Comparison of ENCODE assay signal across 14 cellular contexts in the genomic region with DNA sequence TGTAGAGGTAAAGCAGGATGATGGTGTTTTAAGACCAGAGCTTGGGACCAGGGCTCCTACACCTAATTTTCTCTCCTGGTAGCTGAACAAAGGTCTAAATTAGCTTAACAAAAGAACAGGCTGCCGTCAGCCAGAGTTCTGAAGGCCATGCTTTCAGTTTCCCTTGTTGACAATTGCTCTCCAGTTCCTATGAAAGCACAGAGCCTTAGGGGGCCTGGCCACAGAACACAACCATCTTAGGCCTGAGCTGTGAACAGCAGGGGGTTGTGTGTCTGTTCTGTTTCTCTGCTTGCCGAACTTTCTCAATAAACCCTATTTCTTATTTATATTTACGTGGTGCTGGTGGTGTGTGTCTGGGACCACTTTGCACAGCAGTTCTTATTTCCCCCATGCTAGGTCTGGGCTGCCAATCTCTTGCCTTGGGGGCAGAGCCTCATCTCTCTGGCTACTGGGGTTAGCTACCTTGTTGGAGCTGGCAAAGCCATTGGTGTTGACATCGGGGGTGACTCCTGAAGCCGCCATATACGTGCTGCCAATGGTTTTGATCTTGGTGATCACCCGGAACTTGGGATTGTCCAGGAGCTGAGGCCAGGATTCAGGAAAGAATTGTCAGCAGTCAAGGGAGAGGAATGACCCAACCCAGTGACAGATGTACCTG. TPM values are rescaled to one million over a fixed set of nuclear protein-coding genes. Genes with fewer than 3 reads are reported as not detected.
A peak's percentile ranks its signal among the peaks of the same experiment; 100 is the strongest.
DNase-seq lines count a peak whose midpoint lies in the region; ATAC-seq, FAIRE-seq and TF ChIP-seq lines count a peak whose summit lies in the region.
"Had no signal": no experiment of that assay in that cellular context is flagged by ENCODE, and none has a peak within 500 bp of the region (broad histone marks: within the 10 kb centered on the region; RNA-seq: fewer than 3 reads in every experiment).

No MANE protein-coding gene starts in this region.

- CTCF ChIA-PET in A549 (lab: Yijun Ruan, JAX) (interaction anchor here (0.6 to 15.3 kb wide), 5 partner anchors 29 to 725 kb away, joined by 3 to 252 read pairs (median 3); partner anchors contain the start of genes CENPO and PTRHD1), HEK293 (lab: Yijun Ruan, JAX) (interaction anchor here (0.9 to 1.4 kb wide), 3 partner anchors 9 to 412 kb away, joined by 3 to 5 read pairs (median 4); no protein-coding TSS in a partner anchor)

- peaks cover 9% of the 10 kb centered on the region; the same call in 2 of the 3 replicates for H3K4me1 ChIP-seq in A549
- no peaks in the 10 kb centered on the region for H3K4me1 ChIP-seq in HEK293 (ENCODE audit: control insufficient read depth, insufficient read depth, low read length)
- peaks cover 13% of the 10 kb centered on the region for H3K4me1 ChIP-seq in astrocyte (ENCODE audit: insufficient read depth, low read length)
- H3K4me1 ChIP-seq in iPS-18a (ENCODE audit: control insufficient read depth, low read depth, low read length): peaks cover 32% of the 10 kb centered on the region
- peaks cover 0 to 5% of the 10 kb centered on the region in 2 donors for H3K4me1 ChIP-seq in gastrocnemius medialis
- H3K4me1 ChIP-seq: BE2C had no signal

- H3K79me2 ChIP-seq in astrocyte (ENCODE audit: insufficient read depth, low read length): no peaks in the 10 kb centered on the region

- intact Hi-C loops in gastrocnemius medialis (cut with DNase I; ENCODE audit: low total_unique reads): no loop called here

- H4K20me1 ChIP-seq in astrocyte (ENCODE audit: insufficient read depth, low read length): no peaks in the 10 kb centered on the region

- H3K4me1 Mint-ChIP-seq in astrocyte (ENCODE audit: low read depth, unreplicated experiment): peaks cover 6% of the 10 kb centered on the region

- no peak for TF ChIP-seq EP300 in A549 (IDR thresholded peaks at IDR 0.05)

- H3K9me3 Mint-ChIP-seq in astrocyte (ENCODE audit: unreplicated experiment): no peaks in the 10 kb centered on the region

- H3K27ac ChIP-seq in A549 (no peak overlapping the region), HEK293 (ENCODE audit: extremely low read depth, low read depth, low read length) (no peak overlapping the region), astrocyte (ENCODE audit: low read depth, low read length) (no peak overlapping the region), iPS-18a (ENCODE audit: low read length) (peak overlapping the region; percentile 85), gastrocnemius medialis (no peak overlapping the region)
- H3K27ac ChIP-seq: epithelial cell of prostate, HL-60 had no signal

- H2AFZ ChIP-seq in astrocyte (ENCODE audit: low read depth, low read length): no peak overlapping the region

- H3K27me3 ChIP-seq in astrocyte (ENCODE audit: insufficient read depth, low read length) (no peaks in the 10 kb centered on the region), iPS-18a (ENCODE audit: control insufficient read depth, insufficient read depth, low read length) (no peaks in the 10 kb centered on the region), gastrocnemius medialis (no peaks in the 10 kb centered on the region)
- H3K27me3 ChIP-seq: BE2C had no signal

- H3K9ac ChIP-seq in astrocyte (ENCODE audit: low read length): no peak overlapping the region
- peak overlapping the region; percentile 34 for H3K9ac ChIP-seq in iPS-18a (ENCODE audit: low read length)

- POLR2A ChIA-PET in A549 (lab: Yijun Ruan, JAX): no interaction called here
- POLR2A ChIA-PET in HEK293 (lab: Yijun Ruan, JAX): no interaction called here

- H3K9me3 ChIP-seq in A549 (no peaks in the 10 kb centered on the region), HEK293 (ENCODE audit: control insufficient read depth, insufficient read depth, low read depth, low read length) (no peaks in the 10 kb centered on the region), astrocyte (ENCODE audit: insufficient read depth, low read depth, low read length) (no peaks in the 10 kb centered on the region), iPS-18a (ENCODE audit: control insufficient read depth, low read depth, low read length) (no peaks in the 10 kb centered on the region), gastrocnemius medialis (no peaks in the 10 kb centered on the region)
- H3K9me3 ChIP-seq: BE2C had no signal

- TF ChIP-seq CTCF in A549 (IDR thresholded peaks at IDR 0.05) (no peak), HEK293 (tag by site-specific recombination; IDR thresholded peaks at IDR 0.05) (no peak), astrocyte (IDR thresholded peaks at IDR 0.05; ENCODE audit: insufficient read depth, low read depth, low read length) (no peak), gastrocnemius medialis (IDR thresholded peaks at IDR 0.05 in 4 of 5, conservative IDR thresholded peaks at IDR 0.05 in 1 of 5) (no peak)

- no peak overlapping the region for H3K4me2 ChIP-seq in A549
- no peak overlapping the region for H3K4me2 ChIP-seq in astrocyte (ENCODE audit: low read length)

- FAIRE-seq in A549 (lab: Jason Lieb, UNC) (no peak), astrocyte (lab: Jason Lieb, UNC) (no peak)

- WGBS in A549 (ENCODE audit: missing lambda C conversion rate): 91% methylated on average over 7 of the region's 7 CpGs

- no peak for ATAC-seq in A549
- ATAC-seq in gastrocnemius medialis: no peak
- no peak for ATAC-seq in SK-N-SH treated with all-trans-retinoic acid at 6 μM for 48 hours
- ATAC-seq in HG03196 (IDR thresholded peaks at IDR 0.05; ENCODE audit: unreplicated experiment): no peak
- ATAC-seq: Right ventricle myocardium inferior had no signal

- TF ChIP-seq POLR2A in A549 (IDR thresholded peaks at IDR 0.05; ENCODE audit: low read length): no peak
- TF ChIP-seq POLR2A in gastrocnemius medialis (IDR thresholded peaks at IDR 0.05): no peak

- H3K4me3 ChIP-seq in A549 (no peak overlapping the region), HEK293 (ENCODE audit: low read depth, low read length) (no peak overlapping the region), astrocyte (ENCODE audit: insufficient read depth, low read depth, low read length) (no peak overlapping the region), iPS-18a (ENCODE audit: low read length) (peak overlapping the region; percentile 44), gastrocnemius medialis (no peak overlapping the region)

- H3K36me3 ChIP-seq in HEK293 (ENCODE audit: control insufficient read depth in 2 of 2, insufficient read depth in 1 of 2, low read length in 2 of 2): peaks cover 14 to 93% of the 10 kb centered on the region in 2 experiments; a peak in 2 of 3 replicates
- H3K36me3 ChIP-seq in astrocyte (ENCODE audit: insufficient read depth, low read length): peaks cover 23% of the 10 kb centered on the region
- peaks cover 47% of the 10 kb centered on the region for H3K36me3 ChIP-seq in iPS-18a (ENCODE audit: control insufficient read depth, low read depth, low read length)
- peaks cover 0 to 18% of the 10 kb centered on the region in 2 donors for H3K36me3 ChIP-seq in gastrocnemius medialis

- H3K36me3 Mint-ChIP-seq in astrocyte (ENCODE audit: low read depth, unreplicated experiment): peaks cover 13% of the 10 kb centered on the region

- in situ Hi-C loops in gastrocnemius medialis (cut with MboI; ENCODE audit: low sequenced_read_pairs in 4 of 4): loop anchor here in 1 of 4 donors (10.0 kb wide), 1 partner anchor 407 kb away; no protein-coding TSS in a partner anchor

- peak overlapping the region; percentile 20 for H3K27ac Mint-ChIP-seq in astrocyte (ENCODE audit: unreplicated experiment)

- no peak overlapping the region for H3K4me3 Mint-ChIP-seq in astrocyte (ENCODE audit: unreplicated experiment)

- H3K27me3 Mint-ChIP-seq in astrocyte (ENCODE audit: low read depth, unreplicated experiment): no peaks in the 10 kb centered on the region

- DNase-seq in A549 (ENCODE audit: low read depth in 1 of 2, low spot score in 1 of 2) (no peak), astrocyte (ENCODE audit: low read depth) (no peak), gastrocnemius medialis (no peak), kidney glomerular epithelial cell (lab: John Stamatoyannopoulos, UW) (no peak)
- DNase-seq: BE2C, NCI-H1092, NCI-H748 treated with DMSO at 0.1 percent for 48 hours had no signal

- no peak for TF ChIP-seq RAD21 in A549 (conservative IDR thresholded peaks at IDR 0.05 in 1 of 2, IDR thresholded peaks at IDR 0.05 in 1 of 2)

TF ChIP-seq in A549, 52 proteins besides CTCF, POLR2A, EP300 and RAD21 (continues in another document):
- TF ChIP-seq HOXB13 (CRISPR knock-in tag; IDR thresholded peaks at IDR 0.05; ENCODE audit: low read depth): no peak
- TF ChIP-seq HOXB5 (CRISPR knock-in tag; IDR thresholded peaks at IDR 0.05): no peak
- TF ChIP-seq SMC3 (IDR thresholded peaks at IDR 0.05): no peak
- peak; percentile 66 for TF ChIP-seq POLR2AphosphoS2 (conservative IDR thresholded peaks at IDR 0.05; ENCODE audit: low read length)
- no peak for TF ChIP-seq ZNF302 (CRISPR knock-in tag; IDR thresholded peaks at IDR 0.05)

TF ChIP-seq in HEK293, 187 proteins besides CTCF, POLR2A, EP300 and RAD21:
- TF ChIP-seq ZNF791 (tag by site-specific recombination; IDR thresholded peaks at IDR 0.05) (no peak), ZIC2 (tag by site-specific recombination; IDR thresholded peaks at IDR 0.05) (peak; percentile 57)
TF ChIP-seq in HEK293: peak in this region for 1.

TF ChIP-seq in SK-N-SH treated with all-trans-retinoic acid at 6 μM for 48 hours, 23 proteins besides CTCF, POLR2A, EP300 and RAD21 (continues in another document):
- no peak for TF ChIP-seq ZNF565 (CRISPR knock-in tag; conservative IDR thresholded peaks at IDR 0.05; ENCODE audit: low read depth)
- TF ChIP-seq OSR1 (CRISPR knock-in tag; IDR thresholded peaks at IDR 0.05): no peak

RNA-seq across cellular contexts. Expression of gene CENPO, which starts 29.0 kb away (rescaled TPM):
- polyA plus RNA-seq in A549 (2011; rRNA removed) (52.4 and 62.0 TPM in 2 replicates), A549 (2017; fragmentation: RNase III; extraction: RNeasy Plus Mini Kit Qiagen cat#74134 plus additional on column Dnase treatment) (49.1 to 50.3 TPM (median 49.6 TPM) in 3 replicates)
- polyA plus RNA-seq in A549 (2012; cell fraction: cytosol; rRNA removed): 42.7 and 51.4 TPM in 2 replicates
- polyA plus RNA-seq in A549 (2012; cell fraction: nucleus; rRNA removed): 70.2 and 87.9 TPM in 2 replicates
- polyA minus RNA-seq in A549 (2011; rRNA and poly(A)+ RNA removed): 71.9 and 74.3 TPM in 2 replicates
- total RNA-seq in astrocyte (13.3 and 17.5 TPM in 2 replicates), gastrocnemius medialis (1 to 10 TPM; 1.2 to 3.6 (median 2.7) TPM)

RNA-seq across cellular contexts. Expression of gene PTRHD1, which starts 29.0 kb away (rescaled TPM):
- 86.6 and 141 TPM in 2 replicates for polyA plus RNA-seq in A549 (2011; rRNA removed)
- polyA plus RNA-seq in A549 (2012; cell fraction: cytosol; rRNA removed): 103 and 106 TPM in 2 replicates
- polyA plus RNA-seq in A549 (2012; cell fraction: nucleus; rRNA removed): 58.7 and 64.0 TPM in 2 replicates
- 42.7 to 47.5 TPM (median 44.9 TPM) in 3 replicates for polyA plus RNA-seq in A549 (2017; fragmentation: RNase III; extraction: RNeasy Plus Mini Kit Qiagen cat#74134 plus additional on column Dnase treatment)
- 21.7 and 31.9 TPM in 2 replicates for polyA minus RNA-seq in A549 (2011; rRNA and poly(A)+ RNA removed)
- 27.2 and 28.7 TPM in 2 replicates for total RNA-seq in astrocyte
- 10 to 100 TPM; 17.3 to 45.0 (median 37.3) TPM for total RNA-seq in gastrocnemius medialis
